ENCODE assay signal across 19 cellular contexts in the genomic region with DNA sequence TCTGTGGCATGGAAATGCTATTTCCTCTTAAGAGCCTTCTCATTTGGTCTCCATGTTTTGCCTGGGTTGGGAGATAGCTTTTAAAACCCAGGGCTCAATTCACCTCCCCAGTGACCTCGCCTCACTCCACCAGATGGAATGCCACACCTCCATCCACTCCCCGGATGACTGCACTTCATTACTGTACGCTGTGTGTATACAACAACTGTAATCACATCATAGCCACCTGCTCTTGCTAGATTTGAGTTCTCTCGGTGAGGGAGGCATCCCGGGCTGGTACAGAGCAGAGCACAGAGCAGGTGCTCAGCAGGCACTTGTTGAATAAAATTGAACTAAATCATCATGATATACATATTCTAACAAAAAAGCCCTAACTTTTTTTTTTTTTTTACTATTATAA. TPM values are rescaled to one million over a fixed set of nuclear protein-coding genes. Genes with fewer than 3 reads are reported as not detected.
DNase-seq lines count a peak whose midpoint lies in the region; ATAC-seq and TF ChIP-seq lines count a peak whose summit lies in the region.
"Had no signal": no experiment of that assay in that cellular context is flagged by ENCODE, and none has a peak within 500 bp of the region (broad histone marks: within the 10 kb centered on the region; RNA-seq: fewer than 3 reads in every experiment).

No MANE protein-coding gene starts in this region.

- H3K36me3 ChIP-seq in GM23338 (ENCODE audit: insufficient read depth) = no peaks in the 10 kb centered on the region
- H3K36me3 ChIP-seq: Peyer's patch had no signal

- no peak overlapping the region for H3K4me3 ChIP-seq in GM23338
- H3K4me3 ChIP-seq: heart left ventricle, Peyer's patch had no signal

- H3K36me3 Mint-ChIP-seq in GM23338 (ENCODE audit: low read depth) = peaks cover 25% of the 10 kb centered on the region
- H3K36me3 Mint-ChIP-seq: activated naive CD4-positive, alpha-beta T cell treated with anti-CD3 and anti-CD28 coated beads, Interleukin-2, amount 50 U/mL, for 72 hours; natural killer cell treated with Interleukin-12 subunit alpha and Interleukin-12 subunit beta and Interleukin-15 and Interleukin-18, amount 100 ng/mL, for 72 hours had no signal

- H3K9me2 ChIP-seq in GM23338 (ENCODE audit: insufficient read depth) = no peaks in the 10 kb centered on the region

- no peak overlapping the region for H3K4me2 ChIP-seq in GM23338

- peaks cover 19% of the 10 kb centered on the region for H3K9me3 Mint-ChIP-seq in GM23338
- H3K9me3 Mint-ChIP-seq: activated naive CD4-positive, alpha-beta T cell treated with anti-CD3 and anti-CD28 coated beads, Interleukin-2, amount 50 U/mL, for 72 hours; natural killer cell treated with Interleukin-12 subunit alpha and Interleukin-12 subunit beta and Interleukin-15 and Interleukin-18, amount 100 ng/mL, for 72 hours had no signal

- peaks cover 4% of the 10 kb centered on the region; the same call in 2 of the 3 replicates for H3K4me1 Mint-ChIP-seq in GM23338

- TF ChIP-seq CTCF in GM23338 (conservative IDR thresholded peaks at IDR 0.05; ENCODE audit: low read depth in 2 of 2) = no peak

- H3F3A ChIP-seq in GM23338 (replicated peaks; ENCODE audit: low read depth) = peaks cover 2% of the 10 kb centered on the region; the same call in 1 of the 2 replicates

- DNase-seq in DMS153 (lab: John Stamatoyannopoulos, UW) (peak; percentile 84), NCI-H187 treated with DMSO at 0.1 percent for 48 hours (lab: John Stamatoyannopoulos, UW) (peak; percentile 72), NCI-H748 (lab: John Stamatoyannopoulos, UW; ENCODE audit: unreplicated experiment) (peak; percentile 82), iPS-NIHi11 (ENCODE audit: low spot score) (peak; percentile 39), NCI-H1105 (lab: John Stamatoyannopoulos, UW) (no peak), MV-4-11 (lab: John Stamatoyannopoulos, UW) (no peak), GM23338 (ENCODE audit: low spot score) (no peak)
- DNase-seq: AML-193; central memory CD4-positive, alpha-beta T cell; EL; heart left ventricle; Peyer's patch had no signal

- H3K79me2 ChIP-seq in GM23338 (replicated peaks; ENCODE audit: insufficient read depth) = no peaks in the 10 kb centered on the region

- H4K20me1 ChIP-seq in GM23338 (replicated peaks; ENCODE audit: insufficient read depth) = no peaks in the 10 kb centered on the region

- no peak overlapping the region for H3K27ac Mint-ChIP-seq in GM23338

- H3K4me3 Mint-ChIP-seq in GM23338 = no peak overlapping the region
- H3K4me3 Mint-ChIP-seq: natural killer cell treated with Interleukin-12 subunit alpha and Interleukin-12 subunit beta and Interleukin-15 and Interleukin-18, amount 100 ng/mL, for 72 hours had no signal

- H3K27ac ChIP-seq in GM23338 (ENCODE audit: low read depth) = no peak overlapping the region
- H3K27ac ChIP-seq: heart left ventricle, Peyer's patch had no signal

- no peaks in the 10 kb centered on the region for H3K27me3 ChIP-seq in GM23338 (ENCODE audit: insufficient read depth)
- H3K27me3 ChIP-seq: heart left ventricle, Peyer's patch had no signal

- H3K4me1 ChIP-seq in GM23338 (ENCODE audit: insufficient read depth) = no peaks in the 10 kb centered on the region
- H3K4me1 ChIP-seq: Peyer's patch had no signal

- no peak for ATAC-seq in GM23338
- ATAC-seq in HG03565 (IDR thresholded peaks at IDR 0.05; ENCODE audit: unreplicated experiment) = no peak
- ATAC-seq: activated naive CD4-positive, alpha-beta T cell treated with anti-CD3 and anti-CD28 coated beads, Interleukin-2, amount 50 U/mL, for 72 hours; heart left ventricle; left lobe of liver; natural killer cell treated with Interleukin-12 subunit alpha and Interleukin-12 subunit beta and Interleukin-15 and Interleukin-18, amount 100 ng/mL, for 72 hours had no signal

- H2AFZ ChIP-seq in GM23338 = no peak overlapping the region

- H3K27me3 Mint-ChIP-seq in GM23338 (ENCODE audit: insufficient read depth, low read depth, poor library complexity) = peaks cover 22% of the 10 kb centered on the region
- H3K27me3 Mint-ChIP-seq: natural killer cell treated with Interleukin-12 subunit alpha and Interleukin-12 subunit beta and Interleukin-15 and Interleukin-18, amount 100 ng/mL, for 72 hours had no signal

TF ChIP-seq in GM23338, 12 proteins besides CTCF, POLR2A, EP300 and RAD21:
- TF ChIP-seq NANOG (IDR thresholded peaks at IDR 0.05; ENCODE audit: borderline replicate concordance) (no peak), STAT1 (IDR thresholded peaks at IDR 0.05; ENCODE audit: unreplicated experiment) (no peak)

RNA-seq across cellular contexts. Expression of a gene that starts 26.0 kb away (rescaled TPM):
- 25.6 and 26.9 TPM in 2 replicates for total RNA-seq in GM23338 (2014; rRNA removed; shearing (Covaris generic))
- 10.6 and 11.3 TPM in 2 replicates for polyA plus RNA-seq in GM23338 (2016; fragmentation: Nextera tagmentation; extraction: Ambion mirVana)

RNA-seq across cellular contexts. Expression of a gene that starts 32.1 kb away (rescaled TPM):
- total RNA-seq in GM23338 (2014; rRNA removed; shearing (Covaris generic)) = 12.4 and 16.9 TPM in 2 replicates
- polyA plus RNA-seq in GM23338 (2016; fragmentation: Nextera tagmentation; extraction: Ambion mirVana) = 8.3 and 10.2 TPM in 2 replicates
- total RNA-seq: activated CD8-positive, alpha-beta memory T cell treated with anti-CD3 and anti-CD28 coated beads for 36 hours; activated naive CD4-positive, alpha-beta T cell treated with anti-CD3 and anti-CD28 coated beads, Interleukin-2, amount 50 U/mL, for 72 hours; left lobe of liver; M059J; natural killer cell treated with Interleukin-12 subunit alpha and Interleukin-12 subunit beta and Interleukin-15 and Interleukin-18, amount 100 ng/mL, for 72 hours; Peyer's patch; T-helper 2 cell treated with Interferon-gamma antibody and Interleukin-4, amounts not matched to agents 100 ng/mL and 5 ng/mL, for 36 hours had no signal

RNA-seq across cellular contexts. Expression of a gene that starts 49.1 kb away (rescaled TPM):
- 96.7 and 109 TPM in 2 replicates for total RNA-seq in GM23338 (2014; rRNA removed; shearing (Covaris generic))
- 89.1 and 95.1 TPM in 2 replicates for polyA plus RNA-seq in GM23338 (2016; fragmentation: Nextera tagmentation; extraction: Ambion mirVana)

Comparison
In these comparisons a context has a peak if more than half of its experiments do, and no peak if none do; other contexts are left out.
1. DNase-seq: peak in DMS153 (single experiment), NCI-H187 treated with DMSO at 0.1 percent for 48 hours (single experiment), NCI-H748 (single experiment) and iPS-NIHi11 (single experiment); none in NCI-H1105 (single experiment), MV-4-11 (single experiment) and GM23338 (single experiment).